ENCODE assay signal across 8 cellular contexts in the genomic region with DNA sequence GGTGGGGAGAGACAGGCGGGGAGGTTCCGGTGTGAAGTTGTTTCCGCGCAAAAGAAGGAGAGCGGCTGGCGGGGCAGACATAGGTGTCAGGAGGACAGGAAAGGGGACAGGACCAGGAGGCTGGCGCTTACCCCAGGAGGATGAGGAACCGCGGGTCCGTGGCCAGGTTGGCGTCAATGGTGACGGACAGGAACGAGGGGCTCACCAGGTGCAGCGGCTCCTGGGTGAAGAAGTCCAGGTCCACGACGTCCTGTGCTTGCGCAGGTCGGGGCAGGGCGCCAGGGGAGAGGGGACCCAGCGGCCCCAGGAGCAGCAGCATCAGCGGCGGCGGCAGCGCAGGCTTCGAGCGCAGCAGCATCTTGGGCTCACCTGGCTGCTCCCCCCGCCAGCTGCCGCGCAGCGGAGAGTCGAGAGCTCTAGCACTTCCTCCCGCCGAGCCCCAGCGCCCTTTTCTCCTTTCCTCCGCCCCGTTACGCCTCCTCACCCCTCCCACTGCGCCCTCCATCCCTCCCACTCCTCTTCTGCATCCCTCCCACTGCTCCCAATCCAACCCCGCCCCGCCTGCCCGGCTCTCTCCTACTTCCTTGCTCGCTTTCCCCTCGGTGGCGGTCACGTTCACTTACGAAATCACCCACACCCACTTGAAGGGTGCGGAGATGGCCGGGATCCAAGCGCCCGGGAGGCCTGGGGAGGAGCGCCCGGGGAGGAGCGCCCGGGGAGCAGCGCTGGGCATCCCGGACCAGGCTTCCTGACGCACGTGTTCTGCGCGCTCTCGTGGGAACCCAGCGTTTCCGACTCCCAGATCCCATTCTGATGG. TPM values are rescaled to one million over a fixed set of nuclear protein-coding genes. Genes with fewer than 3 reads are reported as not detected.
DNase-seq lines count a peak whose midpoint lies in the region; ATAC-seq and TF ChIP-seq lines count a peak whose summit lies in the region.

HPSE (minus strand) TSS at position 424 of the 817 bp plus-strand sequence; CDS start at position 358, 66 bp downstream.

- peak within 1 kb of the TSS; percentile 52 for H3K4me2 ChIP-seq in OCI-LY3 (ENCODE audit: low read length)

- no peaks in the 10 kb centered on the region for H3K36me3 ChIP-seq in CD8-positive, alpha-beta memory T cell (ENCODE audit: insufficient read depth, low read length)
- no peaks in the 10 kb centered on the region for H3K36me3 ChIP-seq in HUES6 (ENCODE audit: control insufficient read depth, insufficient read depth, low read length)
- no peaks in the 10 kb centered on the region for H3K36me3 ChIP-seq in OCI-LY3 (replicated peaks; ENCODE audit: low read depth, low read length)

- CTCF ChIA-PET in CD8-positive, alpha-beta memory T cell (lab: Charles Lee): interaction anchor here (1.1 kb wide), 1 partner anchor 54 kb away, joined by 3 read pairs; no protein-coding TSS in a partner anchor

- H3K27me3 Mint-ChIP-seq in CD8-positive, alpha-beta memory T cell: peaks cover under 1 to 10% of the 10 kb centered on the region in 2 donors
- H3K27me3 Mint-ChIP-seq in nephron (ENCODE audit: low read depth): peaks cover 78% of the 10 kb centered on the region
- H3K27me3 Mint-ChIP-seq in stimulated activated naive CD8-positive, alpha-beta T cell treated with anti-CD3 and anti-CD28 coated beads, Interleukin-15, amount 100 ng/mL, for 72 hours: peaks cover 26% of the 10 kb centered on the region

- peak; percentile 54 to 76 (median 61) for DNase-seq in CD8-positive, alpha-beta memory T cell
- peak; percentile 71 to 72 for DNase-seq in activated T-cell treated with anti-CD3 and anti-CD28 coated beads, Interleukin-2, amount 50 U/mL, for 48 hours
- peak; percentile 42 for DNase-seq in fibroblast of peridontal ligament (ENCODE audit: extremely low read depth)
- peak; percentile 42 to 53 for DNase-seq in stimulated activated naive CD8-positive, alpha-beta T cell treated with anti-CD3 and anti-CD28 coated beads, Interleukin-15, amount 100 ng/mL, for 72 hours

- H3K9me3 Mint-ChIP-seq in CD8-positive, alpha-beta memory T cell: peaks cover 6 to 14% (median 9%) of the 10 kb centered on the region in 5 donors
- H3K9me3 Mint-ChIP-seq in nephron: peaks cover 8% of the 10 kb centered on the region
- H3K9me3 Mint-ChIP-seq in stimulated activated naive CD8-positive, alpha-beta T cell treated with anti-CD3 and anti-CD28 coated beads, Interleukin-15, amount 100 ng/mL, for 72 hours: peaks cover 0 to 7% of the 10 kb centered on the region in 2 donors

- H3K9ac ChIP-seq in HUES6 (ENCODE audit: low read length) (peak within 1 kb of the TSS; percentile 29), OCI-LY3 (ENCODE audit: low read length) (no peak within 1 kb of the TSS)

- H3K36me3 Mint-ChIP-seq in CD8-positive, alpha-beta memory T cell: peaks cover 2 to 5% (median 3%) of the 10 kb centered on the region in 3 donors
- H3K36me3 Mint-ChIP-seq in nephron (ENCODE audit: low read depth): no peaks in the 10 kb centered on the region

- POLR2A ChIA-PET in CD8-positive, alpha-beta memory T cell (lab: Charles Lee): no interaction called here

- H3K27me3 ChIP-seq in CD8-positive, alpha-beta memory T cell (ENCODE audit: insufficient read depth, low read length, poor library complexity, severe bottlenecking): no peaks in the 10 kb centered on the region
- H3K27me3 ChIP-seq in HUES6 (ENCODE audit: control insufficient read depth, insufficient read depth, low read length) (peaks cover 63% of the 10 kb centered on the region), OCI-LY3 (ENCODE audit: low read depth, low read length) (peaks cover 3% of the 10 kb centered on the region; the same call in 1 of the 2 replicates)

- peak within 1 kb of the TSS; percentile 58 to 99 (median 81) for H3K27ac Mint-ChIP-seq in CD8-positive, alpha-beta memory T cell
- no peak within 1 kb of the TSS for H3K27ac Mint-ChIP-seq in nephron
- H3K27ac Mint-ChIP-seq in stimulated activated naive CD8-positive, alpha-beta T cell treated with anti-CD3 and anti-CD28 coated beads, Interleukin-15, amount 100 ng/mL, for 72 hours: peak within 1 kb of the TSS; percentile 50 to 92

- H4K20me1 ChIP-seq in OCI-LY3 (ENCODE audit: insufficient read depth, low read length): no peaks in the 10 kb centered on the region

- H3K4me3 ChIP-seq in CD8-positive, alpha-beta memory T cell (ENCODE audit: low read length): peak within 1 kb of the TSS; percentile 55
- peak within 1 kb of the TSS; percentile 87 for H3K4me3 ChIP-seq in HUES6 (ENCODE audit: low read depth, low read length)
- peak within 1 kb of the TSS; percentile 57 for H3K4me3 ChIP-seq in OCI-LY3 (ENCODE audit: low read length)

- 0 out of 2 replicates have a peak within 1 kb of the TSS, but pooled peaks have one; percentile 23 for H2AFZ ChIP-seq in OCI-LY3 (ENCODE audit: low read depth, low read length)

- H3K4me1 ChIP-seq in CD8-positive, alpha-beta memory T cell (ENCODE audit: insufficient read depth, low read length): peaks cover 5% of the 10 kb centered on the region
- no peaks in the 10 kb centered on the region for H3K4me1 ChIP-seq in HUES6 (ENCODE audit: control insufficient read depth, insufficient read depth, low read length)
- no peaks in the 10 kb centered on the region for H3K4me1 ChIP-seq in OCI-LY3 (ENCODE audit: low read length)

- peaks cover 16 to 34% (median 30%) of the 10 kb centered on the region in 3 donors for H3K4me1 Mint-ChIP-seq in CD8-positive, alpha-beta memory T cell
- H3K4me1 Mint-ChIP-seq in nephron: peaks cover 10% of the 10 kb centered on the region
- H3K4me1 Mint-ChIP-seq in stimulated activated naive CD8-positive, alpha-beta T cell treated with anti-CD3 and anti-CD28 coated beads, Interleukin-15, amount 100 ng/mL, for 72 hours: peaks cover 40% of the 10 kb centered on the region

- no peaks in the 10 kb centered on the region for H3K79me2 ChIP-seq in OCI-LY3 (ENCODE audit: low read length)

- peak within 1 kb of the TSS; percentile 83 to 97 (median 85) for H3K4me3 Mint-ChIP-seq in CD8-positive, alpha-beta memory T cell
- peak within 1 kb of the TSS; percentile 78 to 81 (median 80) for H3K4me3 Mint-ChIP-seq in nephron
- H3K4me3 Mint-ChIP-seq in stimulated activated naive CD8-positive, alpha-beta T cell treated with anti-CD3 and anti-CD28 coated beads, Interleukin-15, amount 100 ng/mL, for 72 hours: peak within 1 kb of the TSS; percentile 80 to 86

- H3K27ac ChIP-seq in CD8-positive, alpha-beta memory T cell (ENCODE audit: low read depth, low read length): peak within 1 kb of the TSS; percentile 27
- H3K27ac ChIP-seq in HUES6 (ENCODE audit: low read depth, low read length): no peak within 1 kb of the TSS
- no peak within 1 kb of the TSS for H3K27ac ChIP-seq in OCI-LY3 (ENCODE audit: low read length)

- peak; percentile 94 for ATAC-seq in GM21381 (IDR thresholded peaks at IDR 0.05; ENCODE audit: unreplicated experiment)
- ATAC-seq in stimulated activated naive CD8-positive, alpha-beta T cell treated with anti-CD3 and anti-CD28 coated beads, Interleukin-15, amount 100 ng/mL, for 72 hours: peak; percentile 89

- no peaks in the 10 kb centered on the region for H3K9me3 ChIP-seq in CD8-positive, alpha-beta memory T cell (ENCODE audit: low read length)
- H3K9me3 ChIP-seq in HUES6 (ENCODE audit: control insufficient read depth, insufficient read depth, low read depth, low read length) (no peaks in the 10 kb centered on the region), OCI-LY3 (ENCODE audit: insufficient read depth, low read length) (peaks cover 5% of the 10 kb centered on the region)

- TF ChIP-seq CTCF in OCI-LY3 (IDR thresholded peaks at IDR 0.05; ENCODE audit: low read depth, low read length) (no peak), nephron (IDR thresholded peaks at IDR 0.05; ENCODE audit: unreplicated experiment in 3 of 3) (no peak)

RNA-seq across cellular contexts. Expression of gene HPSE, which starts in this region (rescaled TPM):
- total RNA-seq in CD8-positive, alpha-beta memory T cell: 10 to 100 TPM; 10.6 to 10.9 TPM
- 4.1 TPM for polyA plus RNA-seq in CD8-positive, alpha-beta memory T cell

Comparison
In these comparisons a context has a peak if more than half of its experiments do, and no peak if none do; other contexts are left out.
1. H3K27ac Mint-ChIP-seq: peak in CD8-positive, alpha-beta memory T cell (8 of 8) and stimulated activated naive CD8-positive, alpha-beta T cell treated with anti-CD3 and anti-CD28 coated beads, Interleukin-15, amount 100 ng/mL, for 72 hours (2 of 2); none in nephron (0 of 3).
2. Peak in every context shown above with its lines, with median percentiles within 50 percentile points of each other: DNase-seq, H3K4me3 ChIP-seq and H3K4me3 Mint-ChIP-seq.